16 cellular contexts compared by ENCODE assay signal in genomic region chr18:13256444-13257305, GRCh38. TPM values are rescaled to one million over a fixed set of nuclear protein-coding genes. Genes with fewer than 3 reads are reported as not detected.
DNase-seq lines count a peak whose midpoint lies in the region; ATAC-seq and TF ChIP-seq lines count a peak whose summit lies in the region.
"Had no signal": no experiment of that assay in that cellular context is flagged by ENCODE, and none has a peak within 500 bp of the region (broad histone marks: within the 10 kb centered on the region; RNA-seq: fewer than 3 reads in every experiment).

No MANE protein-coding gene starts in this region.

- H3K9me3 ChIP-seq in A673 (ENCODE audit: low read depth, low read length, poor library complexity, severe bottlenecking): no peaks in the 10 kb centered on the region
- H3K9me3 ChIP-seq in BLaER1: no peaks in the 10 kb centered on the region
- H3K9me3 ChIP-seq: BE2C, heart left ventricle had no signal

- no TSS peak for BruUV-seq in A673 (replicated peaks; lab: Mats Ljungman, UMichigan)

- peak; percentile 82 for DNase-seq in A673 (ENCODE audit: low spot score)
- DNase-seq in NCI-H345 treated with DMSO at 0.1 percent for 48 hours (lab: John Stamatoyannopoulos, UW; ENCODE audit: unreplicated experiment): peak; percentile 1
- DNase-seq in islet precursor cell: peak; percentile 16
- no peak for DNase-seq in NOMO-1 (lab: John Stamatoyannopoulos, UW; ENCODE audit: unreplicated experiment in 2 of 2)
- DNase-seq: activated gamma-delta T cell treated with Interleukin-2 at 50 U/mL for 16 hours; BE2C; Kasumi-1; naive thymus-derived CD4-positive, alpha-beta T cell; NCI-H526 treated with DMSO at 0.1 percent for 48 hours; small intestine; stimulated activated CD8-positive, alpha-beta memory T cell treated with anti-CD3 and anti-CD28 coated beads, Interleukin-4, amount 100 ng/mL, for 48 hours; substantia nigra had no signal

- no peak for TF ChIP-seq CTCF in A673 (conservative IDR thresholded peaks at IDR 0.05; ENCODE audit: low read depth, low read length)

- peaks cover 22% of the 10 kb centered on the region for H3K4me1 ChIP-seq in A673 (ENCODE audit: insufficient read depth, low read length, poor library complexity, severe bottlenecking)
- peaks cover 92% of the 10 kb centered on the region for H3K4me1 ChIP-seq in BLaER1
- H3K4me1 ChIP-seq: BE2C had no signal

- no peak overlapping the region for H3K4me3 ChIP-seq in A673 (ENCODE audit: low read depth, low read length, poor library complexity, severe bottlenecking)
- no peak overlapping the region for H3K4me3 ChIP-seq in BLaER1
- H3K4me3 ChIP-seq: heart left ventricle had no signal

- H3K27ac ChIP-seq in A673 (ENCODE audit: low read depth, low read length, poor library complexity, severe bottlenecking): no peak overlapping the region
- H3K27ac ChIP-seq in BLaER1: no peak overlapping the region
- H3K27ac ChIP-seq: heart left ventricle had no signal

- no peaks in the 10 kb centered on the region for H3K36me3 ChIP-seq in A673 (ENCODE audit: insufficient read depth, low read length, poor library complexity, severe bottlenecking)
- H3K36me3 ChIP-seq in BLaER1: peaks cover 49% of the 10 kb centered on the region
- H3K36me3 ChIP-seq: BE2C, heart left ventricle had no signal

- H4K20me1 ChIP-seq in BLaER1: peaks cover 100% of the 10 kb centered on the region

- H3K9ac ChIP-seq in BLaER1: no peak overlapping the region

- H3K4me2 ChIP-seq in BLaER1: peak overlapping the region; percentile 97

- POLR2A ChIA-PET in A673 (lab: Charles Lee; ENCODE audit: low non-redundant PET): no interaction called here

- H3K27me3 ChIP-seq in A673 (replicated peaks; ENCODE audit: insufficient read depth, low read depth, low read length, poor library complexity) (peaks cover 59% of the 10 kb centered on the region), BLaER1 (no peaks in the 10 kb centered on the region)
- H3K27me3 ChIP-seq: BE2C, heart left ventricle had no signal

- intact Hi-C loops in A673 (cut with micrococcal nuclease; ENCODE audit: unreplicated experiment): no loop called here

- no peak for ATAC-seq in GM21528 (IDR thresholded peaks at IDR 0.05; ENCODE audit: low FRiP score, unreplicated experiment)
- ATAC-seq in GM19035 (IDR thresholded peaks at IDR 0.05; ENCODE audit: unreplicated experiment): no peak
- ATAC-seq: heart left ventricle; naive thymus-derived CD4-positive, alpha-beta T cell had no signal

- CTCF ChIA-PET in A673 (lab: Charles Lee): interaction anchor here (0.8 kb wide), 1 partner anchor 274 kb away, joined by 3 read pairs; no protein-coding TSS in a partner anchor

RNA-seq across cellular contexts. Expression of gene LDLRAD4, which starts 38.1 kb away (rescaled TPM):
- 3.6 and 5.5 TPM in 2 replicates for total RNA-seq in A673 (2021)

Comparison
In these comparisons a context has a peak if more than half of its experiments do, and no peak if none do; other contexts are left out.
1. DNase-seq: peak in A673 (single experiment), NCI-H345 treated with DMSO at 0.1 percent for 48 hours (single experiment) and islet precursor cell (single experiment); none in NOMO-1 (0 of 2).